1 cellular context compared by ENCODE assay signal in genomic region chr19:45075215-45076028, GRCh38.
TF ChIP-seq lines count a peak whose summit lies in the region.

No MANE protein-coding gene starts in this region.

TF ChIP-seq in GM12878, 131 proteins besides CTCF, POLR2A, EP300 and RAD21 (continued from another document and continues in another):
- TF ChIP-seq, protein P1, sequence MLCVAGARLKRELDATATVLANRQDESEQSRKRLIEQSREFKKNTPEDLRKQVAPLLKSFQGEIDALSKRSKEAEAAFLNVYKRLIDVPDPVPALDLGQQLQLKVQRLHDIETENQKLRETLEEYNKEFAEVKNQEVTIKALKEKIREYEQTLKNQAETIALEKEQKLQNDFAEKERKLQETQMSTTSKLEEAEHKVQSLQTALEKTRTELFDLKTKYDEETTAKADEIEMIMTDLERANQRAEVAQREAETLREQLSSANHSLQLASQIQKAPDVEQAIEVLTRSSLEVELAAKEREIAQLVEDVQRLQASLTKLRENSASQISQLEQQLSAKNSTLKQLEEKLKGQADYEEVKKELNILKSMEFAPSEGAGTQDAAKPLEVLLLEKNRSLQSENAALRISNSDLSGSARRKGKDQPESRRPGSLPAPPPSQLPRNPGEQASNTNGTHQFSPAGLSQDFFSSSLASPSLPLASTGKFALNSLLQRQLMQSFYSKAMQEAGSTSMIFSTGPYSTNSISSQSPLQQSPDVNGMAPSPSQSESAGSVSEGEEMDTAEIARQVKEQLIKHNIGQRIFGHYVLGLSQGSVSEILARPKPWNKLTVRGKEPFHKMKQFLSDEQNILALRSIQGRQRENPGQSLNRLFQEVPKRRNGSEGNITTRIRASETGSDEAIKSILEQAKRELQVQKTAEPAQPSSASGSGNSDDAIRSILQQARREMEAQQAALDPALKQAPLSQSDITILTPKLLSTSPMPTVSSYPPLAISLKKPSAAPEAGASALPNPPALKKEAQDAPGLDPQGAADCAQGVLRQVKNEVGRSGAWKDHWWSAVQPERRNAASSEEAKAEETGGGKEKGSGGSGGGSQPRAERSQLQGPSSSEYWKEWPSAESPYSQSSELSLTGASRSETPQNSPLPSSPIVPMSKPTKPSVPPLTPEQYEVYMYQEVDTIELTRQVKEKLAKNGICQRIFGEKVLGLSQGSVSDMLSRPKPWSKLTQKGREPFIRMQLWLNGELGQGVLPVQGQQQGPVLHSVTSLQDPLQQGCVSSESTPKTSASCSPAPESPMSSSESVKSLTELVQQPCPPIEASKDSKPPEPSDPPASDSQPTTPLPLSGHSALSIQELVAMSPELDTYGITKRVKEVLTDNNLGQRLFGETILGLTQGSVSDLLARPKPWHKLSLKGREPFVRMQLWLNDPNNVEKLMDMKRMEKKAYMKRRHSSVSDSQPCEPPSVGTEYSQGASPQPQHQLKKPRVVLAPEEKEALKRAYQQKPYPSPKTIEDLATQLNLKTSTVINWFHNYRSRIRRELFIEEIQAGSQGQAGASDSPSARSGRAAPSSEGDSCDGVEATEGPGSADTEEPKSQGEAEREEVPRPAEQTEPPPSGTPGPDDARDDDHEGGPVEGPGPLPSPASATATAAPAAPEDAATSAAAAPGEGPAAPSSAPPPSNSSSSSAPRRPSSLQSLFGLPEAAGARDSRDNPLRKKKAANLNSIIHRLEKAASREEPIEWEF (IDR thresholded peaks at IDR 0.05; ENCODE audit: insufficient replicate concordance, low read depth, low read length) = peak; percentile 54
- TF ChIP-seq FOS (IDR thresholded peaks at IDR 0.05; ENCODE audit: borderline replicate concordance, extremely low read depth, insufficient read length) (no peak), E2F8 (IDR thresholded peaks at IDR 0.05; ENCODE audit: low read depth, partially characterized antibody) (no peak), TBL1XR1 (IDR thresholded peaks at IDR 0.05; ENCODE audit: low read depth, low read length) (peak; percentile 87; the same call in 1 of the 2 replicates), ZZZ3 (IDR thresholded peaks at IDR 0.05; ENCODE audit: control insufficient read depth, insufficient read length, low read depth) (no peak), RAD51 (IDR thresholded peaks at IDR 0.05) (no peak), CREB1 (IDR thresholded peaks at IDR 0.05; ENCODE audit: low read depth) (peak; percentile 63; the same call in 1 of the 2 replicates), CREM (IDR thresholded peaks at IDR 0.05; ENCODE audit: low read depth) (peak; percentile 69; the same call in 1 of the 2 replicates), TCF3 (IDR thresholded peaks at IDR 0.05; ENCODE audit: borderline replicate concordance, insufficient read depth, low read depth, low read length) (peak; percentile 98), NFIC (IDR thresholded peaks at IDR 0.05; ENCODE audit: low read depth, low read length) (0 out of 2 replicates have a peak, but pooled peaks have one; percentile 17), NFYA (IDR thresholded peaks at IDR 0.05; ENCODE audit: borderline replicate concordance, low read depth, low read length) (no peak), EGR1 (IDR thresholded peaks at IDR 0.05; ENCODE audit: borderline replicate concordance in 1 of 2, low read depth in 2 of 2, low read length in 2 of 2) (peak in 1 of 2 experiments; percentile 37; a peak in 1 of 3 replicates), WRNIP1 (IDR thresholded peaks at IDR 0.05; ENCODE audit: borderline replicate concordance, low read depth, low read length) (no peak), ESRRA (IDR thresholded peaks at IDR 0.05; ENCODE audit: low read length) (no peak), ZNF384 (IDR thresholded peaks at IDR 0.05; ENCODE audit: borderline replicate concordance, low read depth, low read length) (no peak), ZBTB33 (IDR thresholded peaks at IDR 0.05) (no peak), NRF1 (conservative IDR thresholded peaks at IDR 0.05; ENCODE audit: low read depth, low read length) (no peak), MYB (IDR thresholded peaks at IDR 0.05; ENCODE audit: borderline replicate concordance, low read depth, low read length) (no peak), BRCA1 (IDR thresholded peaks at IDR 0.05; ENCODE audit: low read depth, low read length) (no peak), SMAD1 (IDR thresholded peaks at IDR 0.05; ENCODE audit: low read depth, partially characterized antibody) (no peak), IKZF1 (conservative IDR thresholded peaks at IDR 0.05) (peak; percentile 89), ATF2 (IDR thresholded peaks at IDR 0.05; ENCODE audit: low read length) (no peak), CBFB (IDR thresholded peaks at IDR 0.05; ENCODE audit: low read depth) (0 out of 2 replicates have a peak, but pooled peaks have one; percentile 62), ZNF207 (IDR thresholded peaks at IDR 0.05; ENCODE audit: borderline replicate concordance) (no peak), ASH2L (IDR thresholded peaks at IDR 0.05; ENCODE audit: borderline replicate concordance, low read depth) (0 out of 2 replicates have a peak, but pooled peaks have one; percentile 5), RFX5 (IDR thresholded peaks at IDR 0.05; ENCODE audit: low read depth, low read length) (no peak), SMARCA5 (IDR thresholded peaks at IDR 0.05) (no peak)
- TF ChIP-seq, protein P2, sequence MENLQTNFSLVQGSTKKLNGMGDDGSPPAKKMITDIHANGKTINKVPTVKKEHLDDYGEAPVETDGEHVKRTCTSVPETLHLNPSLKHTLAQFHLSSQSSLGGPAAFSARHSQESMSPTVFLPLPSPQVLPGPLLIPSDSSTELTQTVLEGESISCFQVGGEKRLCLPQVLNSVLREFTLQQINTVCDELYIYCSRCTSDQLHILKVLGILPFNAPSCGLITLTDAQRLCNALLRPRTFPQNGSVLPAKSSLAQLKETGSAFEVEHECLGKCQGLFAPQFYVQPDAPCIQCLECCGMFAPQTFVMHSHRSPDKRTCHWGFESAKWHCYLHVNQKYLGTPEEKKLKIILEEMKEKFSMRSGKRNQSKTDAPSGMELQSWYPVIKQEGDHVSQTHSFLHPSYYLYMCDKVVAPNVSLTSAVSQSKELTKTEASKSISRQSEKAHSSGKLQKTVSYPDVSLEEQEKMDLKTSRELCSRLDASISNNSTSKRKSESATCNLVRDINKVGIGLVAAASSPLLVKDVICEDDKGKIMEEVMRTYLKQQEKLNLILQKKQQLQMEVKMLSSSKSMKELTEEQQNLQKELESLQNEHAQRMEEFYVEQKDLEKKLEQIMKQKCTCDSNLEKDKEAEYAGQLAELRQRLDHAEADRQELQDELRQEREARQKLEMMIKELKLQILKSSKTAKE (IDR thresholded peaks at IDR 0.05; ENCODE audit: low read depth, poor library complexity, severe bottlenecking) = no peak
- TF ChIP-seq, protein P3, sequence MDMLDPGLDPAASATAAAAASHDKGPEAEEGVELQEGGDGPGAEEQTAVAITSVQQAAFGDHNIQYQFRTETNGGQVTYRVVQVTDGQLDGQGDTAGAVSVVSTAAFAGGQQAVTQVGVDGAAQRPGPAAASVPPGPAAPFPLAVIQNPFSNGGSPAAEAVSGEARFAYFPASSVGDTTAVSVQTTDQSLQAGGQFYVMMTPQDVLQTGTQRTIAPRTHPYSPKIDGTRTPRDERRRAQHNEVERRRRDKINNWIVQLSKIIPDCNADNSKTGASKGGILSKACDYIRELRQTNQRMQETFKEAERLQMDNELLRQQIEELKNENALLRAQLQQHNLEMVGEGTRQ (IDR thresholded peaks at IDR 0.05; ENCODE audit: borderline replicate concordance, low read depth, low read length) = no peak
- TF ChIP-seq, protein P4, sequence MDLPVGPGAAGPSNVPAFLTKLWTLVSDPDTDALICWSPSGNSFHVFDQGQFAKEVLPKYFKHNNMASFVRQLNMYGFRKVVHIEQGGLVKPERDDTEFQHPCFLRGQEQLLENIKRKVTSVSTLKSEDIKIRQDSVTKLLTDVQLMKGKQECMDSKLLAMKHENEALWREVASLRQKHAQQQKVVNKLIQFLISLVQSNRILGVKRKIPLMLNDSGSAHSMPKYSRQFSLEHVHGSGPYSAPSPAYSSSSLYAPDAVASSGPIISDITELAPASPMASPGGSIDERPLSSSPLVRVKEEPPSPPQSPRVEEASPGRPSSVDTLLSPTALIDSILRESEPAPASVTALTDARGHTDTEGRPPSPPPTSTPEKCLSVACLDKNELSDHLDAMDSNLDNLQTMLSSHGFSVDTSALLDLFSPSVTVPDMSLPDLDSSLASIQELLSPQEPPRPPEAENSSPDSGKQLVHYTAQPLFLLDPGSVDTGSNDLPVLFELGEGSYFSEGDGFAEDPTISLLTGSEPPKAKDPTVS (IDR thresholded peaks at IDR 0.05; ENCODE audit: low read depth, low read length) = no peak
- TF ChIP-seq, protein P5, sequence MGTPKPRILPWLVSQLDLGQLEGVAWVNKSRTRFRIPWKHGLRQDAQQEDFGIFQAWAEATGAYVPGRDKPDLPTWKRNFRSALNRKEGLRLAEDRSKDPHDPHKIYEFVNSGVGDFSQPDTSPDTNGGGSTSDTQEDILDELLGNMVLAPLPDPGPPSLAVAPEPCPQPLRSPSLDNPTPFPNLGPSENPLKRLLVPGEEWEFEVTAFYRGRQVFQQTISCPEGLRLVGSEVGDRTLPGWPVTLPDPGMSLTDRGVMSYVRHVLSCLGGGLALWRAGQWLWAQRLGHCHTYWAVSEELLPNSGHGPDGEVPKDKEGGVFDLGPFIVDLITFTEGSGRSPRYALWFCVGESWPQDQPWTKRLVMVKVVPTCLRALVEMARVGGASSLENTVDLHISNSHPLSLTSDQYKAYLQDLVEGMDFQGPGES (IDR thresholded peaks at IDR 0.05) = no peak
- TF ChIP-seq, protein P6, sequence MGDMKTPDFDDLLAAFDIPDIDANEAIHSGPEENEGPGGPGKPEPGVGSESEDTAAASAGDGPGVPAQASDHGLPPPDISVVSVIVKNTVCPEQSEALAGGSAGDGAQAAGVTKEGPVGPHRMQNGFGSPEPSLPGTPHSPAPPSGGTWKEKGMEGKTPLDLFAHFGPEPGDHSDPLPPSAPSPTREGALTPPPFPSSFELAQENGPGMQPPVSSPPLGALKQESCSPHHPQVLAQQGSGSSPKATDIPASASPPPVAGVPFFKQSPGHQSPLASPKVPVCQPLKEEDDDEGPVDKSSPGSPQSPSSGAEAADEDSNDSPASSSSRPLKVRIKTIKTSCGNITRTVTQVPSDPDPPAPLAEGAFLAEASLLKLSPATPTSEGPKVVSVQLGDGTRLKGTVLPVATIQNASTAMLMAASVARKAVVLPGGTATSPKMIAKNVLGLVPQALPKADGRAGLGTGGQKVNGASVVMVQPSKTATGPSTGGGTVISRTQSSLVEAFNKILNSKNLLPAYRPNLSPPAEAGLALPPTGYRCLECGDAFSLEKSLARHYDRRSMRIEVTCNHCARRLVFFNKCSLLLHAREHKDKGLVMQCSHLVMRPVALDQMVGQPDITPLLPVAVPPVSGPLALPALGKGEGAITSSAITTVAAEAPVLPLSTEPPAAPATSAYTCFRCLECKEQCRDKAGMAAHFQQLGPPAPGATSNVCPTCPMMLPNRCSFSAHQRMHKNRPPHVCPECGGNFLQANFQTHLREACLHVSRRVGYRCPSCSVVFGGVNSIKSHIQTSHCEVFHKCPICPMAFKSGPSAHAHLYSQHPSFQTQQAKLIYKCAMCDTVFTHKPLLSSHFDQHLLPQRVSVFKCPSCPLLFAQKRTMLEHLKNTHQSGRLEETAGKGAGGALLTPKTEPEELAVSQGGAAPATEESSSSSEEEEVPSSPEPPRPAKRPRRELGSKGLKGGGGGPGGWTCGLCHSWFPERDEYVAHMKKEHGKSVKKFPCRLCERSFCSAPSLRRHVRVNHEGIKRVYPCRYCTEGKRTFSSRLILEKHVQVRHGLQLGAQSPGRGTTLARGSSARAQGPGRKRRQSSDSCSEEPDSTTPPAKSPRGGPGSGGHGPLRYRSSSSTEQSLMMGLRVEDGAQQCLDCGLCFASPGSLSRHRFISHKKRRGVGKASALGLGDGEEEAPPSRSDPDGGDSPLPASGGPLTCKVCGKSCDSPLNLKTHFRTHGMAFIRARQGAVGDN (IDR thresholded peaks at IDR 0.05) = peak; percentile 59; the same call in 1 of the 2 replicates
- TF ChIP-seq, protein P7, sequence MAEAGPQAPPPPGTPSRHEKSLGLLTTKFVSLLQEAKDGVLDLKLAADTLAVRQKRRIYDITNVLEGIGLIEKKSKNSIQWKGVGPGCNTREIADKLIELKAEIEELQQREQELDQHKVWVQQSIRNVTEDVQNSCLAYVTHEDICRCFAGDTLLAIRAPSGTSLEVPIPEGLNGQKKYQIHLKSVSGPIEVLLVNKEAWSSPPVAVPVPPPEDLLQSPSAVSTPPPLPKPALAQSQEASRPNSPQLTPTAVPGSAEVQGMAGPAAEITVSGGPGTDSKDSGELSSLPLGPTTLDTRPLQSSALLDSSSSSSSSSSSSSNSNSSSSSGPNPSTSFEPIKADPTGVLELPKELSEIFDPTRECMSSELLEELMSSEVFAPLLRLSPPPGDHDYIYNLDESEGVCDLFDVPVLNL (IDR thresholded peaks at IDR 0.05; ENCODE audit: low read depth, low read length) = no peak
